10 cellular contexts compared by ENCODE assay signal in genomic region chr6:130997061-130997753, GRCh38.
A peak's percentile ranks its signal among the peaks of the same experiment; 100 is the strongest.
DNase-seq lines count a peak whose midpoint lies in the region; ATAC-seq, FAIRE-seq and TF ChIP-seq lines count a peak whose summit lies in the region.
"Had no signal": no experiment of that assay in that cellular context is flagged by ENCODE, and none has a peak within 500 bp of the region (broad histone marks: within the 10 kb centered on the region; RNA-seq: fewer than 3 reads in every experiment).

No MANE protein-coding gene starts in this region.

- POLR2A ChIA-PET in naive thymus-derived CD4-positive, alpha-beta T cell (lab: Charles Lee): no interaction called here

- H3K4me3 ChIP-seq in HAP-1 (no peak overlapping the region), small intestine (ENCODE audit: low read depth in 1 of 2, low read length in 2 of 2) (no peak overlapping the region), ovary (no peak overlapping the region)
- H3K4me3 ChIP-seq in naive thymus-derived CD4-positive, alpha-beta T cell (ENCODE audit: low read length): no peak overlapping the region

- intact Hi-C loops in ovary (cut with DNase I): no loop called here
- intact Hi-C loops in naive thymus-derived CD4-positive, alpha-beta T cell (cut with micrococcal nuclease): no loop called here

- TF ChIP-seq EP300 in ovary (IDR thresholded peaks at IDR 0.05): no peak

- peaks cover 0 to 5% (median 1%) of the 10 kb centered on the region in 11 donors for H3K9me3 Mint-ChIP-seq in naive thymus-derived CD4-positive, alpha-beta T cell
- H3K9me3 Mint-ChIP-seq: stimulated activated naive CD8-positive, alpha-beta T cell treated with anti-CD3 and anti-CD28 coated beads, Interleukin-15, Interleukin-2, amounts not matched to agents 100 ng/mL and 50 ng/mL, for 24 hours had no signal

- H3K27ac ChIP-seq in VCaP (peak overlapping the region; percentile 66), small intestine (ENCODE audit: low read depth in 1 of 2, low read length in 1 of 2) (no peak overlapping the region), ovary (no peak overlapping the region)
- H3K27ac ChIP-seq in naive thymus-derived CD4-positive, alpha-beta T cell (ENCODE audit: low read depth, low read length): no peak overlapping the region

- H3K4me1 ChIP-seq in HAP-1 (peaks cover 17% of the 10 kb centered on the region), small intestine (ENCODE audit: control insufficient read depth in 2 of 2, insufficient read depth in 1 of 2, low read depth in 1 of 2, low read length in 1 of 2) (peaks cover 0 to 7% of the 10 kb centered on the region in 2 donors), ovary (ENCODE audit: insufficient read depth) (peaks cover 6% of the 10 kb centered on the region)
- no peaks in the 10 kb centered on the region for H3K4me1 ChIP-seq in naive thymus-derived CD4-positive, alpha-beta T cell (ENCODE audit: control insufficient read depth in 2 of 2, insufficient read depth in 2 of 2, low read length in 2 of 2)

- in situ Hi-C loops in HAP-1 (cut with MboI; ENCODE audit: low sequenced_read_pairs): no loop called here

- H3K27me3 ChIP-seq in HAP-1 (ENCODE audit: low read depth) (peaks cover 34% of the 10 kb centered on the region), small intestine (ENCODE audit: control insufficient read depth in 2 of 2, insufficient read depth in 2 of 2, low read length in 2 of 2) (no peaks in the 10 kb centered on the region), ovary (no peaks in the 10 kb centered on the region)
- H3K27me3 ChIP-seq in naive thymus-derived CD4-positive, alpha-beta T cell (ENCODE audit: control insufficient read depth in 2 of 2, insufficient read depth in 2 of 2, low read length in 2 of 2): no peaks in the 10 kb centered on the region

- H3K36me3 Mint-ChIP-seq in naive thymus-derived CD4-positive, alpha-beta T cell: peaks cover 0 to 7% (median 4%) of the 10 kb centered on the region in 5 donors

- WGBS in small intestine, 3 donors: 64 to 88% (median 81%) methylated on average over 6 of the region's 6 CpGs
- 71 to 76% (median 71%) methylated on average over 6 of the region's 6 CpGs for WGBS in ovary, 3 donors

- H3K4me3 Mint-ChIP-seq in naive thymus-derived CD4-positive, alpha-beta T cell: no peak overlapping the region
- H3K4me3 Mint-ChIP-seq: stimulated activated naive CD8-positive, alpha-beta T cell treated with anti-CD3 and anti-CD28 coated beads, Interleukin-15, Interleukin-2, amounts not matched to agents 100 ng/mL and 50 ng/mL, for 24 hours had no signal

- H3K27ac Mint-ChIP-seq in naive thymus-derived CD4-positive, alpha-beta T cell: no peak overlapping the region
- H3K27ac Mint-ChIP-seq: stimulated activated naive CD8-positive, alpha-beta T cell treated with anti-CD3 and anti-CD28 coated beads, Interleukin-15, Interleukin-2, amounts not matched to agents 100 ng/mL and 50 ng/mL, for 24 hours had no signal

- DNase-seq in HAP-1 (ENCODE audit: low spot score in 2 of 2) (peak; percentile 37 to 89), glomerular endothelial cell (ENCODE audit: extremely low read depth, low read depth, low spot score) (peak; percentile 45), retina (peak; percentile 60), small intestine (no peak), ovary (no peak)
- no peak for DNase-seq in naive thymus-derived CD4-positive, alpha-beta T cell
- DNase-seq: activated CD8-positive, alpha-beta memory T cell treated with anti-CD3 and anti-CD28 coated beads, Interleukin-2, amount 50 U/mL, for 4 hours had no signal

- ATAC-seq in naive thymus-derived CD4-positive, alpha-beta T cell: no peak
- no peak for ATAC-seq in GM18861 (IDR thresholded peaks at IDR 0.05; ENCODE audit: unreplicated experiment)

- H3K4me1 Mint-ChIP-seq in naive thymus-derived CD4-positive, alpha-beta T cell: no peaks in the 10 kb centered on the region

- no peak for FAIRE-seq in small intestine (lab: Jason Lieb, UNC)

- H3K9me3 ChIP-seq in HAP-1 (no peaks in the 10 kb centered on the region), small intestine (ENCODE audit: control insufficient read depth, low read depth) (no peaks in the 10 kb centered on the region), ovary (no peaks in the 10 kb centered on the region)
- H3K9me3 ChIP-seq in naive thymus-derived CD4-positive, alpha-beta T cell (ENCODE audit: control insufficient read depth in 2 of 3, low read length in 3 of 3): no peaks in the 10 kb centered on the region

- TF ChIP-seq CTCF in VCaP (conservative IDR thresholded peaks at IDR 0.05) (no peak), ovary (IDR thresholded peaks at IDR 0.05) (no peak)

- H3K36me3 ChIP-seq in HAP-1 (replicated peaks) (no peaks in the 10 kb centered on the region), small intestine (ENCODE audit: control insufficient read depth in 2 of 2, insufficient read depth in 2 of 2, low read length in 2 of 2) (no peaks in the 10 kb centered on the region), ovary (no peaks in the 10 kb centered on the region)
- no peaks in the 10 kb centered on the region for H3K36me3 ChIP-seq in naive thymus-derived CD4-positive, alpha-beta T cell (ENCODE audit: control insufficient read depth in 2 of 3, insufficient read depth in 3 of 3, low read length in 3 of 3)

- TF ChIP-seq POLR2A in ovary (IDR thresholded peaks at IDR 0.05): no peak

- CTCF ChIA-PET in naive thymus-derived CD4-positive, alpha-beta T cell (lab: Charles Lee): no interaction called here

- peaks cover 0 to 3% (median 0%) of the 10 kb centered on the region in 5 donors for H3K27me3 Mint-ChIP-seq in naive thymus-derived CD4-positive, alpha-beta T cell
- H3K27me3 Mint-ChIP-seq: stimulated activated naive CD8-positive, alpha-beta T cell treated with anti-CD3 and anti-CD28 coated beads, Interleukin-15, Interleukin-2, amounts not matched to agents 100 ng/mL and 50 ng/mL, for 24 hours had no signal

Comparison
In these comparisons a context has a peak if more than half of its experiments do, and no peak if none do; other contexts are left out.
1. DNase-seq: peak in HAP-1 (2 of 2), glomerular endothelial cell (single experiment) and retina (single experiment); none in small intestine (single experiment), ovary (0 of 5) and naive thymus-derived CD4-positive, alpha-beta T cell (0 of 9).